In genomic region chr4:30950737-30951136, GRCh38 we compare ENCODE assay signal across 1 cellular context.
TF ChIP-seq lines count a peak whose summit lies in the region.

No MANE protein-coding gene starts in this region.

TF ChIP-seq in HCT116, 20 proteins besides CTCF, POLR2A, EP300 and RAD21 (continued from another document):
- peak; percentile 42; the same call in 1 of the 2 replicates for TF ChIP-seq CBX3 (IDR thresholded peaks at IDR 0.05; ENCODE audit: low read depth)
- peak; percentile 76 for TF ChIP-seq FOSL1 (IDR thresholded peaks at IDR 0.05; ENCODE audit: low read depth)
- peak; percentile 33; the same call in 1 of the 2 replicates for TF ChIP-seq ELF1 (IDR thresholded peaks at IDR 0.05; ENCODE audit: borderline replicate concordance, low read depth)
- no peak for TF ChIP-seq EZH2phosphoT487 (IDR thresholded peaks at IDR 0.05; ENCODE audit: borderline replicate concordance)
- TF ChIP-seq SP1 (IDR thresholded peaks at IDR 0.05; ENCODE audit: low read depth), result peak; percentile 93
TF ChIP-seq in HCT116: peak in this region for 10.
